In the genomic region with DNA sequence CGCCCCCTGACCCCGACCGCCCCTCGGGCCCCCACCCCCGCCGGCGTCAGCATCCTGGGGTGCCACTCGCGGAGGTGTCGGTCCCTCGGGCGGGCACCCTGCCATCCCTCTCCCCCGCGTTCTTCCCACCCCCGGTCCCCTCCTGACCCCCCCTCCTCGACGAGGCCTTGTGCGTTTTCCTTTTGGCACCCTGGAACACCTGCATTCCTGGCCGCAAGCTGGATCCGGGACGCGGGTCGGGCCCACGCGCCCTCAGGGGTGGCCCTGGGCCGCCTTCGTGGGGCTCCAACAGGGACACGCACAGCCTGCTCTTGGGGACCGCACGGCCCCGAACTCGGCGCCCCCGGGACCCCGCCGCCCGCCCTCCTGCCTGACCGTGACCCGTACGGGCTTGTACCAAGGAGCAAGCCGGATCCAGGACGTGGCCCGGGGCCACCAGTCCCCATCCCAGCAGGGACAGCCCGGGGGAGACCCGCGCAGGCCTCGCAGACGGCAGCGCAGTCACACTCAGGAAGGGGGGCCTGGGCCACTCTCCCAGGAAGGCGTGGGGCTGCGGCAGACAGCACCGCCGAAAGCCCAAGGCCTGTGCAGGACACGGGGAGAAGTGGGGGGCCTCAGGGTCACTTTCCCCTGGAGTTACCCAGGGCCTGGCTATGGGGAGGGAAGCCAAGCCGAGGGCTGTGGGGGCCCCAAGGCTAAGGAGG, we compare ENCODE assay signal across 7 cellular contexts. TPM values are rescaled to one million over a fixed set of nuclear protein-coding genes. Genes with fewer than 3 reads are reported as not detected.
DNase-seq lines count a peak whose midpoint lies in the region; ATAC-seq and TF ChIP-seq lines count a peak whose summit lies in the region.

No MANE protein-coding gene starts in this region.

- H3K9me3 ChIP-seq in HEK293 (ENCODE audit: control insufficient read depth, insufficient read depth, low read depth, low read length): no peaks in the 10 kb centered on the region
- no peaks in the 10 kb centered on the region for H3K9me3 ChIP-seq in smooth muscle cell (replicated peaks; ENCODE audit: low read depth)

- intact Hi-C loops in left ventricle myocardium superior (cut with micrococcal nuclease): no loop called here

- H3K4me1 ChIP-seq in HEK293 (ENCODE audit: control insufficient read depth, insufficient read depth, low read length): 0 out of 2 replicates have a peak, but pooled peaks cover 2% of the 10 kb centered on the region
- H3K4me1 ChIP-seq in smooth muscle cell (ENCODE audit: low read depth): no peaks in the 10 kb centered on the region

- H3K9ac ChIP-seq in smooth muscle cell (ENCODE audit: low read depth): no peak overlapping the region

- ATAC-seq in left ventricle myocardium superior (peak; percentile 1), HG02973 (IDR thresholded peaks at IDR 0.05; ENCODE audit: unreplicated experiment) (no peak)

- H3K27me3 ChIP-seq in smooth muscle cell (ENCODE audit: low read depth): no peaks in the 10 kb centered on the region

- POLR2A ChIA-PET in HEK293 (lab: Yijun Ruan, JAX): interaction anchor here (0.6 to 1.4 kb wide), 3 partner anchors 14 to 666 kb away, joined by 3 to 7 read pairs (median 3); no protein-coding TSS in a partner anchor

- no peaks in the 10 kb centered on the region for H3F3A ChIP-seq in smooth muscle cell (ENCODE audit: low read depth)

- H3K4me3 ChIP-seq in HEK293 (ENCODE audit: low read depth, low read length) (peak overlapping the region; percentile 60), smooth muscle cell (peak overlapping the region; percentile 86)

- H3K36me3 ChIP-seq in HEK293 (ENCODE audit: control insufficient read depth in 2 of 2, insufficient read depth in 1 of 2, low read length in 2 of 2) (peaks cover 0 to 9% of the 10 kb centered on the region in 2 experiments; a peak in 1 of 3 replicates), smooth muscle cell (ENCODE audit: low read depth) (no peaks in the 10 kb centered on the region)

- H3K27ac ChIP-seq in HEK293 (ENCODE audit: extremely low read depth, low read depth, low read length): no peak overlapping the region; the same call in 1 of the 2 replicates
- H3K27ac ChIP-seq in smooth muscle cell (ENCODE audit: low read depth): no peak overlapping the region

- DNase-seq in activated T-cell treated with anti-CD3 and anti-CD28 coated beads, Interleukin-2, amount 50 U/mL, for 1 hour: peak; percentile 38
- DNase-seq in left ventricle myocardium superior (peak; percentile 44), smooth muscle cell (lab: John Stamatoyannopoulos, UW; ENCODE audit: unreplicated experiment) (no peak), GM20000 (ENCODE audit: low spot score) (no peak), DMS153 (lab: John Stamatoyannopoulos, UW) (no peak)

- no peak for TF ChIP-seq CTCF in HEK293 (tag by site-specific recombination; IDR thresholded peaks at IDR 0.05)
- TF ChIP-seq CTCF in smooth muscle cell (IDR thresholded peaks at IDR 0.05; ENCODE audit: borderline replicate concordance, insufficient read depth, poor library complexity, severe bottlenecking): no peak
- no peak for TF ChIP-seq CTCF in GM20000 (IDR thresholded peaks at IDR 0.05; ENCODE audit: extremely low read depth, missing control alignments)

- no peaks in the 10 kb centered on the region for H4K20me1 ChIP-seq in smooth muscle cell (ENCODE audit: low read depth)

- WGBS in smooth muscle cell (ENCODE audit: low lambda C conversion rate): 48% methylated on average over 47 of the region's 55 CpGs

- no peak overlapping the region for H2AFZ ChIP-seq in smooth muscle cell (ENCODE audit: low read depth)

- CTCF ChIA-PET in HEK293 (lab: Yijun Ruan, JAX): no interaction called here

- peak overlapping the region; percentile 94 for H3K4me2 ChIP-seq in smooth muscle cell

- H3K79me2 ChIP-seq in smooth muscle cell (ENCODE audit: low read depth): no peaks in the 10 kb centered on the region

TF ChIP-seq in HEK293, 187 proteins besides CTCF, POLR2A, EP300 and RAD21:
- TF ChIP-seq, protein P1, sequence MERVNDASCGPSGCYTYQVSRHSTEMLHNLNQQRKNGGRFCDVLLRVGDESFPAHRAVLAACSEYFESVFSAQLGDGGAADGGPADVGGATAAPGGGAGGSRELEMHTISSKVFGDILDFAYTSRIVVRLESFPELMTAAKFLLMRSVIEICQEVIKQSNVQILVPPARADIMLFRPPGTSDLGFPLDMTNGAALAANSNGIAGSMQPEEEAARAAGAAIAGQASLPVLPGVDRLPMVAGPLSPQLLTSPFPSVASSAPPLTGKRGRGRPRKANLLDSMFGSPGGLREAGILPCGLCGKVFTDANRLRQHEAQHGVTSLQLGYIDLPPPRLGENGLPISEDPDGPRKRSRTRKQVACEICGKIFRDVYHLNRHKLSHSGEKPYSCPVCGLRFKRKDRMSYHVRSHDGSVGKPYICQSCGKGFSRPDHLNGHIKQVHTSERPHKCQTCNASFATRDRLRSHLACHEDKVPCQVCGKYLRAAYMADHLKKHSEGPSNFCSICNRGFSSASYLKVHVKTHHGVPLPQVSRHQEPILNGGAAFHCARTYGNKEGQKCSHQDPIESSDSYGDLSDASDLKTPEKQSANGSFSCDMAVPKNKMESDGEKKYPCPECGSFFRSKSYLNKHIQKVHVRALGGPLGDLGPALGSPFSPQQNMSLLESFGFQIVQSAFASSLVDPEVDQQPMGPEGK (tag by site-specific recombination; IDR thresholded peaks at IDR 0.05): 0 out of 2 replicates have a peak, but pooled peaks have one; percentile 19
- TF ChIP-seq ZNF785 (tag by site-specific recombination; IDR thresholded peaks at IDR 0.05): no peak
- no peak for TF ChIP-seq ZNF223 (tag by site-specific recombination; IDR thresholded peaks at IDR 0.05)
- TF ChIP-seq ZFHX2 (tag by site-specific recombination; conservative IDR thresholded peaks at IDR 0.05): peak; percentile 41
- TF ChIP-seq ZNF148 (tag by site-specific recombination; IDR thresholded peaks at IDR 0.05; ENCODE audit: borderline replicate concordance): 0 out of 2 replicates have a peak, but pooled peaks have one; percentile 10
TF ChIP-seq in HEK293: peak in this region for 3.

RNA-seq across cellular contexts. Expression of gene SLC19A1, which starts 0.6 kb away (rescaled TPM):
- total RNA-seq in left ventricle myocardium superior: 7.6 TPM
- total RNA-seq in smooth muscle cell: 2.3 and 5.5 TPM in 2 replicates
- 15.4 and 33.2 TPM in 2 replicates for polyA plus RNA-seq in smooth muscle cell

Comparison
In these comparisons a context has a peak if more than half of its experiments do, and no peak if none do; other contexts are left out.
1. DNase-seq: peak in activated T-cell treated with anti-CD3 and anti-CD28 coated beads, Interleukin-2, amount 50 U/mL, for 1 hour (single experiment) and left ventricle myocardium superior (single experiment); none in smooth muscle cell (single experiment), GM20000 (single experiment) and DMS153 (single experiment).